ENCODE assay signal across 9 cellular contexts in the genomic region with DNA sequence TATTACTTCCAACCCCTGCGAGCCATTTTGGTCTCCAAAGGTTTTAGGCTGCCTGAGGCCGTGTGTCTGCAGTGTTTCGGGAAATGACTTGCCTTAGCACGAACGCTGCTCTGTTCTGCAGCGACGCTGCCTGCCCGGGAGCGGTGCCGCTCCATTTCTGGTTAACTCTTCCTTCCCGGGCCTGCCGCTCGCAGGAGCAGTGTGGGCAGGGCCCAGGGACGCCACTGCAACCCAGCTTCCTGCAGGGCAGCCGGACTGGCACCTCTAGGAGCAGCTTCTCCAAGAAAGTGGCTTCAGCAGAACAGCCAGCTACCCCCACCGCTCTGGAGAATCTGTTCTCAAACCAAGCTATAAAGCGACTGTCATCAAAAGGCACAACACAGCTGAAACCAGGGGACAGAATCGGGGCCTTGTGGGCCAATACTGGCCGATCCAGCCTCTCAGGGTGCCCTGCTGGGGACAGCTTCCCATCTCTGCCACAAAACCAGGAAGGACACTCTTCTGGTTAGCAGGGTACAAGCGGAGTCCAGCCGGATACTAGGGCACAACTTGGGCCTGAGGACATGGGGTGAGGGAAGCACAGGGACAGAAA.
DNase-seq lines count a peak whose midpoint lies in the region; ATAC-seq lines count a peak whose summit lies in the region.
"Had no signal": no experiment of that assay in that cellular context is flagged by ENCODE, and none has a peak within 500 bp of the region (broad histone marks: within the 10 kb centered on the region; RNA-seq: fewer than 3 reads in every experiment).

No MANE protein-coding gene starts in this region.

- H3K4me3 ChIP-seq in stomach smooth muscle (ENCODE audit: low read length in 2 of 2): peak overlapping the region; percentile 64 to 65

- H3K27ac ChIP-seq in stomach smooth muscle (ENCODE audit: low read length): peak overlapping the region; percentile 31
- H3K27ac ChIP-seq: KMS-11 had no signal

- peak; percentile 4 for DNase-seq in LHCN-M2 (ENCODE audit: low read depth)
- DNase-seq in cerebellum (ENCODE audit: low spot score): peak; percentile 63
- peak; percentile 79 for DNase-seq in left kidney (ENCODE audit: low read depth, low spot score)
- no peak for DNase-seq in putamen (ENCODE audit: low spot score)
- DNase-seq in GOT3 (lab: John Stamatoyannopoulos, UW): no peak

- ATAC-seq in HG02884 (IDR thresholded peaks at IDR 0.05; ENCODE audit: unreplicated experiment): no peak
- no peak for ATAC-seq in HG03196 (IDR thresholded peaks at IDR 0.05; ENCODE audit: unreplicated experiment)

- peak overlapping the region; percentile 58 to 78 for H3K9ac ChIP-seq in stomach smooth muscle (ENCODE audit: low read length in 2 of 2)
- H3K9ac ChIP-seq: KMS-11 had no signal

- no peaks in the 10 kb centered on the region for H3K36me3 ChIP-seq in stomach smooth muscle (ENCODE audit: control insufficient read depth in 2 of 2, insufficient read depth in 2 of 2, low read length in 2 of 2)

- no peaks in the 10 kb centered on the region for H3K9me3 ChIP-seq in stomach smooth muscle (ENCODE audit: control insufficient read depth in 2 of 2, low read length in 2 of 2)

- H3K4me1 ChIP-seq in stomach smooth muscle (ENCODE audit: control insufficient read depth, insufficient read depth, low read length): peaks cover 8% of the 10 kb centered on the region

- peaks cover 0 to 4% of the 10 kb centered on the region in 2 donors for H3K27me3 ChIP-seq in stomach smooth muscle (ENCODE audit: control insufficient read depth in 1 of 2, insufficient read depth in 2 of 2, low read length in 2 of 2)

Comparison
In these comparisons a context has a peak if more than half of its experiments do, and no peak if none do; other contexts are left out.
1. DNase-seq: peak in LHCN-M2 (single experiment), cerebellum (single experiment) and left kidney (single experiment); none in putamen (single experiment) and GOT3 (single experiment).